9 cellular contexts compared by ENCODE assay signal in the genomic region with DNA sequence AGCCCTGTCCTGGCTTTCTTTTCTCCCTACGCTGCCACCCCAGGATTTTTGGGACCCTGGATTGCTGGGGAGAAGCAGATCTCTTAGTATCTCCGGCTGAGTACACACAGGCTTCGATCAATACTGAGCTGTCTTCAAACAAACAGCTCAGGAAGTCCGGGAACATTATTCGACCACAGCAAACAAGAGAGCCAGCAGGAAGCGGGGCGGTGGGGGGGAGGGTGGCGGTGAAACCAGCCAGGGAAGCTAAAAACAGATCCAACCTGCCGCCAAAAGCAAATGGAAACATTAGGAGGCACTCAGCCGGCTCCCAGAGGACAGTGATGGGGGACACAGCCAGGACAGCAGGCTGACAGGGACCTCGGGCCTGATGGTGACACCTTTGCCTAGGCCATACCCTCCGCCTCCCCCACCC. TPM values are rescaled to one million over a fixed set of nuclear protein-coding genes. Genes with fewer than 3 reads are reported as not detected.
A peak's percentile ranks its signal among the peaks of the same experiment; 100 is the strongest.
DNase-seq lines count a peak whose midpoint lies in the region; ATAC-seq and TF ChIP-seq lines count a peak whose summit lies in the region.
"Had no signal": no experiment of that assay in that cellular context is flagged by ENCODE, and none has a peak within 500 bp of the region (broad histone marks: within the 10 kb centered on the region; RNA-seq: fewer than 3 reads in every experiment).

No MANE protein-coding gene starts in this region.

- H3K4me1 Mint-ChIP-seq in endothelial cell (ENCODE audit: unreplicated experiment) = peaks cover 19% of the 10 kb centered on the region

- H2AK5ac ChIP-seq in neuronal stem cell (ENCODE audit: low read depth, low read length) = no peak overlapping the region

- H4K91ac ChIP-seq in neuronal stem cell (ENCODE audit: low read depth, low read length, poor library complexity) = no peak overlapping the region

- no peak overlapping the region for H3K23ac ChIP-seq in neuronal stem cell (ENCODE audit: low read depth, low read length, poor library complexity)

- DNase-seq in GM13976 (ENCODE audit: low spot score) (peak; percentile 16), NCI-H748 (lab: John Stamatoyannopoulos, UW; ENCODE audit: unreplicated experiment) (peak; percentile 83), endothelial cell (ENCODE audit: low spot score) (peak; percentile 69), neuronal stem cell (ENCODE audit: low spot score) (no peak), foreskin fibroblast (no peak)
- DNase-seq in stimulated activated CD4-positive, alpha-beta T cell treated with anti-CD3 and anti-CD28 coated beads, Interleukin-4, amount 100 ng/mL, for 1 hour = no peak

- H3K9me3 Mint-ChIP-seq in endothelial cell (ENCODE audit: unreplicated experiment) = no peaks in the 10 kb centered on the region

- no peaks in the 10 kb centered on the region for H3K36me3 ChIP-seq in neuronal stem cell (replicated peaks in 1 of 2; ENCODE audit: control insufficient read depth in 2 of 2, insufficient read depth in 2 of 2, low read length in 2 of 2)

- H2BK15ac ChIP-seq in neuronal stem cell (ENCODE audit: low read length) = no peak overlapping the region

- no peak for TF ChIP-seq CTCF in GM13976 (IDR thresholded peaks at IDR 0.05; ENCODE audit: borderline replicate concordance, control extremely low read depth, extremely low read depth, insufficient read depth, missing control alignments)
- no peak for TF ChIP-seq CTCF in endothelial cell (IDR thresholded peaks at IDR 0.05; ENCODE audit: unreplicated experiment)
- no peak for TF ChIP-seq CTCF in foreskin fibroblast (IDR thresholded peaks at IDR 0.05; ENCODE audit: low read depth, low read length)

- H3K9ac ChIP-seq in neuronal stem cell (ENCODE audit: low read depth, low read length, poor library complexity) = peak overlapping the region; percentile 7

- peak overlapping the region; percentile 2 for H3K18ac ChIP-seq in neuronal stem cell (ENCODE audit: low read length)

- H3K27me3 Mint-ChIP-seq in endothelial cell (ENCODE audit: unreplicated experiment) = peaks cover 13% of the 10 kb centered on the region

- H3K4ac ChIP-seq in neuronal stem cell (ENCODE audit: low read length) = no peak overlapping the region

- no peaks in the 10 kb centered on the region for H3K9me3 ChIP-seq in neuronal stem cell (replicated peaks in 1 of 2; ENCODE audit: control insufficient read depth in 2 of 2, insufficient read depth in 1 of 2, low read depth in 1 of 2, low read length in 2 of 2)

- no CpG with 5 or more reads among the region's 12 CpGs for WGBS in neuronal stem cell (ENCODE audit: extremely low coverage in 2 of 2, insufficient read length in 2 of 2, insufficient replicate concordance in 1 of 2), 2 donors

- H3K79me1 ChIP-seq in neuronal stem cell (ENCODE audit: low read depth, low read length) = peaks cover 1% of the 10 kb centered on the region

- H3K4me3 ChIP-seq in neuronal stem cell (ENCODE audit: low read length in 2 of 2) (no peak overlapping the region), foreskin fibroblast (ENCODE audit: low read depth in 1 of 2, low read length in 2 of 2) (no peak overlapping the region)

- peak overlapping the region; percentile 92 for H2AFZ ChIP-seq in neuronal stem cell (ENCODE audit: low read length)

- H3K27ac ChIP-seq in neuronal stem cell (replicated peaks; ENCODE audit: low read length) = peak overlapping the region; percentile 36
- H3K27ac ChIP-seq: epithelial cell of prostate had no signal

- H2BK12ac ChIP-seq in neuronal stem cell (ENCODE audit: low read length) = no peak overlapping the region

- H3K27me3 ChIP-seq in neuronal stem cell (ENCODE audit: control insufficient read depth in 3 of 3, insufficient read depth in 3 of 3, low read depth in 1 of 3, low read length in 3 of 3) = no peaks in the 10 kb centered on the region

- H3K14ac ChIP-seq in neuronal stem cell (ENCODE audit: low read length) = no peak overlapping the region

- peak overlapping the region; percentile 91 for H3K27ac Mint-ChIP-seq in endothelial cell (ENCODE audit: unreplicated experiment)

- H4K8ac ChIP-seq in neuronal stem cell (ENCODE audit: low read depth, low read length) = no peak overlapping the region

- H3K4me2 ChIP-seq in neuronal stem cell (ENCODE audit: insufficient read depth, low read length, poor library complexity, severe bottlenecking) = no peak overlapping the region

- no peak overlapping the region for H2BK5ac ChIP-seq in neuronal stem cell (ENCODE audit: low read length)

- in situ Hi-C loops in GM13976 (cut with MboI; ENCODE audit: low sequenced_read_pairs, unreplicated experiment) = no loop called here

- H3K36me3 Mint-ChIP-seq in endothelial cell (ENCODE audit: low read depth, unreplicated experiment) = no peaks in the 10 kb centered on the region

- H3K4me3 Mint-ChIP-seq in endothelial cell (ENCODE audit: unreplicated experiment) = peak overlapping the region; percentile 54

- H3K4me1 ChIP-seq in neuronal stem cell (ENCODE audit: control insufficient read depth in 2 of 2, insufficient read depth in 1 of 2, low read depth in 1 of 2, low read length in 2 of 2) = peaks cover 7 to 22% of the 10 kb centered on the region in 2 donors

- no peak for ATAC-seq in GM19397 (IDR thresholded peaks at IDR 0.05; ENCODE audit: unreplicated experiment)
- no peak for ATAC-seq in SK-N-SH treated with all-trans-retinoic acid at 6 μM for 48 hours

- no peak overlapping the region for H2BK120ac ChIP-seq in neuronal stem cell (ENCODE audit: low read depth, low read length)

TF ChIP-seq in SK-N-SH treated with all-trans-retinoic acid at 6 μM for 48 hours, 23 proteins besides CTCF, POLR2A, EP300 and RAD21:
- TF ChIP-seq RARB (CRISPR knock-in tag; IDR thresholded peaks at IDR 0.05) = no peak
- TF ChIP-seq ZNF70 (CRISPR knock-in tag; IDR thresholded peaks at IDR 0.05) = no peak
- TF ChIP-seq, protein P1, sequence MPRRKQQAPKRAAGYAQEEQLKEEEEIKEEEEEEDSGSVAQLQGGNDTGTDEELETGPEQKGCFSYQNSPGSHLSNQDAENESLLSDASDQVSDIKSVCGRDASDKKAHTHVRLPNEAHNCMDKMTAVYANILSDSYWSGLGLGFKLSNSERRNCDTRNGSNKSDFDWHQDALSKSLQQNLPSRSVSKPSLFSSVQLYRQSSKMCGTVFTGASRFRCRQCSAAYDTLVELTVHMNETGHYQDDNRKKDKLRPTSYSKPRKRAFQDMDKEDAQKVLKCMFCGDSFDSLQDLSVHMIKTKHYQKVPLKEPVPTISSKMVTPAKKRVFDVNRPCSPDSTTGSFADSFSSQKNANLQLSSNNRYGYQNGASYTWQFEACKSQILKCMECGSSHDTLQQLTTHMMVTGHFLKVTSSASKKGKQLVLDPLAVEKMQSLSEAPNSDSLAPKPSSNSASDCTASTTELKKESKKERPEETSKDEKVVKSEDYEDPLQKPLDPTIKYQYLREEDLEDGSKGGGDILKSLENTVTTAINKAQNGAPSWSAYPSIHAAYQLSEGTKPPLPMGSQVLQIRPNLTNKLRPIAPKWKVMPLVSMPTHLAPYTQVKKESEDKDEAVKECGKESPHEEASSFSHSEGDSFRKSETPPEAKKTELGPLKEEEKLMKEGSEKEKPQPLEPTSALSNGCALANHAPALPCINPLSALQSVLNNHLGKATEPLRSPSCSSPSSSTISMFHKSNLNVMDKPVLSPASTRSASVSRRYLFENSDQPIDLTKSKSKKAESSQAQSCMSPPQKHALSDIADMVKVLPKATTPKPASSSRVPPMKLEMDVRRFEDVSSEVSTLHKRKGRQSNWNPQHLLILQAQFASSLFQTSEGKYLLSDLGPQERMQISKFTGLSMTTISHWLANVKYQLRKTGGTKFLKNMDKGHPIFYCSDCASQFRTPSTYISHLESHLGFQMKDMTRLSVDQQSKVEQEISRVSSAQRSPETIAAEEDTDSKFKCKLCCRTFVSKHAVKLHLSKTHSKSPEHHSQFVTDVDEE (CRISPR knock-in tag; IDR thresholded peaks at IDR 0.05) = no peak
- no peak for TF ChIP-seq TOX (CRISPR knock-in tag; IDR thresholded peaks at IDR 0.05; ENCODE audit: borderline replicate concordance)
- TF ChIP-seq CSDC2 (CRISPR knock-in tag; IDR thresholded peaks at IDR 0.05) = no peak

RNA-seq across cellular contexts. Expression of gene BCAM, which starts 12.2 kb away (rescaled TPM):
- total RNA-seq in endothelial cell (ENCODE audit: unreplicated experiment) = 6.9 TPM
- polyA plus RNA-seq in neuronal stem cell (2013, experiment 1 of 2) = 28.4 TPM
- polyA plus RNA-seq in neuronal stem cell (2013, experiment 2 of 2) = 27.8 TPM

RNA-seq across cellular contexts. Expression of gene CBLC, which starts 19.0 kb away (rescaled TPM):
- 0.85 TPM for total RNA-seq in endothelial cell (ENCODE audit: unreplicated experiment)
- 0.42 TPM for polyA plus RNA-seq in neuronal stem cell (2013, experiment 1 of 2)
- 0.43 TPM for polyA plus RNA-seq in neuronal stem cell (2013, experiment 2 of 2)

RNA-seq across cellular contexts. Expression of gene BCL3, which starts 48.2 kb away (rescaled TPM):
- total RNA-seq in endothelial cell (ENCODE audit: unreplicated experiment) = 1.9 TPM
- 1.8 TPM for polyA plus RNA-seq in neuronal stem cell (2013, experiment 1 of 2)
- 1.5 TPM for polyA plus RNA-seq in neuronal stem cell (2013, experiment 2 of 2)

RNA-seq across cellular contexts. Expression of gene NECTIN2, which starts 49.4 kb away (rescaled TPM):
- total RNA-seq in endothelial cell (ENCODE audit: unreplicated experiment) = 342 TPM
- 210 TPM for polyA plus RNA-seq in neuronal stem cell (2013, experiment 1 of 2)
- polyA plus RNA-seq in neuronal stem cell (2013, experiment 2 of 2) = 208 TPM

Comparison
In these comparisons a context has a peak if more than half of its experiments do, and no peak if none do; other contexts are left out.
1. DNase-seq: peak in GM13976 (single experiment), NCI-H748 (single experiment) and endothelial cell (single experiment); none in neuronal stem cell (single experiment), foreskin fibroblast (0 of 2) and stimulated activated CD4-positive, alpha-beta T cell treated with anti-CD3 and anti-CD28 coated beads, Interleukin-4, amount 100 ng/mL, for 1 hour (single experiment).